ENCODE assay signal across 8 cellular contexts in genomic region chr18:79246309-79247108, GRCh38.
DNase-seq lines count a peak whose midpoint lies in the region; ATAC-seq, FAIRE-seq and TF ChIP-seq lines count a peak whose summit lies in the region.

No MANE protein-coding gene starts in this region.

- H3K9me3 ChIP-seq in HUES6 (ENCODE audit: control insufficient read depth, insufficient read depth, low read depth, low read length): no peaks in the 10 kb centered on the region

- H3K4me1 Mint-ChIP-seq in activated T-helper 1 cell treated with anti-CD3 and anti-CD28 coated beads, Interleukin-12 subunit alpha, Interleukin-12 subunit beta, Interleukin-2, Interleukin-4 antibody, amounts not matched to agents 30 ng/mL and 10 ng/mL and 1 ng/mL, durations not matched to agents 14 hours and 24 hours and 36 hours (ENCODE audit: low read depth): peaks cover 13% of the 10 kb centered on the region

- H3K27me3 Mint-ChIP-seq in activated T-helper 1 cell treated with anti-CD3 and anti-CD28 coated beads, Interleukin-12 subunit alpha, Interleukin-12 subunit beta, Interleukin-2, Interleukin-4 antibody, amounts not matched to agents 30 ng/mL and 10 ng/mL and 1 ng/mL, durations not matched to agents 14 hours and 24 hours and 36 hours (ENCODE audit: insufficient read depth): peaks cover 2% of the 10 kb centered on the region

- intact Hi-C loops in activated T-helper 1 cell treated with anti-CD3 and anti-CD28 coated beads, Interleukin-12 subunit alpha, Interleukin-12 subunit beta, Interleukin-2, Interleukin-4 antibody, amounts not matched to agents 30 ng/mL and 10 ng/mL and 1 ng/mL, durations not matched to agents 14 hours and 24 hours and 36 hours (cut with micrococcal nuclease): loop anchor here (1.0 to 10.0 kb wide), 3 partner anchors 178 to 1342 kb away; partner anchors contain the start of gene ATP9B

- FAIRE-seq in RCC 7860 (lab: Jason Lieb, UNC): no peak

- H3K36me3 Mint-ChIP-seq in activated T-helper 1 cell treated with anti-CD3 and anti-CD28 coated beads, Interleukin-12 subunit alpha, Interleukin-12 subunit beta, Interleukin-2, Interleukin-4 antibody, amounts not matched to agents 30 ng/mL and 10 ng/mL and 1 ng/mL, durations not matched to agents 14 hours and 24 hours and 36 hours (ENCODE audit: low read depth): no peaks in the 10 kb centered on the region

- peak; percentile 54 for TF ChIP-seq CTCF in fibroblast of mammary gland (conservative IDR thresholded peaks at IDR 0.05; ENCODE audit: control insufficient read depth, insufficient read depth, low read depth, low read length)

- no peaks in the 10 kb centered on the region; the same call in 1 of the 2 replicates for H3K4me1 ChIP-seq in HUES6 (ENCODE audit: control insufficient read depth, insufficient read depth, low read length)

- H3K36me3 ChIP-seq in HUES6 (ENCODE audit: control insufficient read depth, insufficient read depth, low read length): no peaks in the 10 kb centered on the region

- peak; percentile 77 for DNase-seq in DMS114 treated with DMSO at 0.1 percent for 48 hours (lab: John Stamatoyannopoulos, UW; ENCODE audit: unreplicated experiment)
- peak; percentile 59 for DNase-seq in RCC 7860 (ENCODE audit: low spot score)
- DNase-seq in activated T-helper 1 cell treated with anti-CD3 and anti-CD28 coated beads, Interleukin-12 subunit alpha, Interleukin-12 subunit beta, Interleukin-2, Interleukin-4 antibody, amounts not matched to agents 30 ng/mL and 10 ng/mL and 1 ng/mL, durations not matched to agents 14 hours and 24 hours and 36 hours (ENCODE audit: low spot score): peak; percentile 59
- DNase-seq in fibroblast of mammary gland (ENCODE audit: low read depth): peak; percentile 77
- peak; percentile 30 for DNase-seq in non-pigmented ciliary epithelial cell (ENCODE audit: low read depth)
- peak in 38 of 49 donors; percentile 20 to 82 (median 66) for DNase-seq in substantia nigra (lab: John Stamatoyannopoulos, UW)

- H3K4me3 Mint-ChIP-seq in activated T-helper 1 cell treated with anti-CD3 and anti-CD28 coated beads, Interleukin-12 subunit alpha, Interleukin-12 subunit beta, Interleukin-2, Interleukin-4 antibody, amounts not matched to agents 30 ng/mL and 10 ng/mL and 1 ng/mL, durations not matched to agents 14 hours and 24 hours and 36 hours: no peak overlapping the region

- no peaks in the 10 kb centered on the region for H3K27me3 ChIP-seq in HUES6 (ENCODE audit: control insufficient read depth, insufficient read depth, low read length)

- peak; percentile 98 for ATAC-seq in GM21515 (IDR thresholded peaks at IDR 0.05; ENCODE audit: unreplicated experiment)

- no peak overlapping the region for H3K9ac ChIP-seq in HUES6 (ENCODE audit: low read length)

- H3K27ac Mint-ChIP-seq in activated T-helper 1 cell treated with anti-CD3 and anti-CD28 coated beads, Interleukin-12 subunit alpha, Interleukin-12 subunit beta, Interleukin-2, Interleukin-4 antibody, amounts not matched to agents 30 ng/mL and 10 ng/mL and 1 ng/mL, durations not matched to agents 14 hours and 24 hours and 36 hours: no peak overlapping the region

- no peaks in the 10 kb centered on the region for H3K9me3 Mint-ChIP-seq in activated T-helper 1 cell treated with anti-CD3 and anti-CD28 coated beads, Interleukin-12 subunit alpha, Interleukin-12 subunit beta, Interleukin-2, Interleukin-4 antibody, amounts not matched to agents 30 ng/mL and 10 ng/mL and 1 ng/mL, durations not matched to agents 14 hours and 24 hours and 36 hours

- 0 out of 2 replicates have a peak overlapping the region, but pooled peaks have one; percentile 29 for H3K4me3 ChIP-seq in HUES6 (ENCODE audit: low read depth, low read length)
- peak overlapping the region; percentile 12 for H3K4me3 ChIP-seq in fibroblast of mammary gland (ENCODE audit: control insufficient read depth, low read depth, low read length)

- H3K27ac ChIP-seq in HUES6 (ENCODE audit: low read depth, low read length) (no peak overlapping the region), substantia nigra (ENCODE audit: low read depth, low read length, poor library complexity, severe bottlenecking) (peak overlapping the region; percentile 56)
